Comparison of ENCODE assay signal across 12 cellular contexts in genomic region chr2:128442053-128442751, GRCh38.
DNase-seq lines count a peak whose midpoint lies in the region; ATAC-seq and TF ChIP-seq lines count a peak whose summit lies in the region.
"Had no signal": no experiment of that assay in that cellular context is flagged by ENCODE, and none has a peak within 500 bp of the region (broad histone marks: within the 10 kb centered on the region; RNA-seq: fewer than 3 reads in every experiment).

No MANE protein-coding gene starts in this region.

- intact Hi-C loops in left colon (cut with DNase I, micrococcal nuclease) = no loop called here
- intact Hi-C loops in tibial artery (cut with DNase I; ENCODE audit: low total_unique reads) = no loop called here
- intact Hi-C loops in activated CD8-positive, alpha-beta T cell treated with anti-CD3 and anti-CD28 coated beads for 36 hours (cut with micrococcal nuclease) = no loop called here

- no peaks in the 10 kb centered on the region for H3K36me3 Mint-ChIP-seq in WTC11
- no peaks in the 10 kb centered on the region for H3K36me3 Mint-ChIP-seq in activated CD8-positive, alpha-beta T cell treated with anti-CD3 and anti-CD28 coated beads for 36 hours (ENCODE audit: low read depth)

- H3K27me3 Mint-ChIP-seq in WTC11 (ENCODE audit: low read depth) = no peaks in the 10 kb centered on the region
- peaks cover 4% of the 10 kb centered on the region for H3K27me3 Mint-ChIP-seq in activated CD8-positive, alpha-beta T cell treated with anti-CD3 and anti-CD28 coated beads for 36 hours

- peak overlapping the region; percentile 81 for H3K27ac Mint-ChIP-seq in WTC11
- no peak overlapping the region for H3K27ac Mint-ChIP-seq in activated CD8-positive, alpha-beta T cell treated with anti-CD3 and anti-CD28 coated beads for 36 hours

- peaks cover 25% of the 10 kb centered on the region for H3K4me1 Mint-ChIP-seq in WTC11
- no peaks in the 10 kb centered on the region for H3K4me1 Mint-ChIP-seq in activated CD8-positive, alpha-beta T cell treated with anti-CD3 and anti-CD28 coated beads for 36 hours (ENCODE audit: low read depth)

- CTCF ChIA-PET in WTC11 (lab: Charles Lee) = no interaction called here
- CTCF ChIA-PET in activated CD8-positive, alpha-beta T cell treated with anti-CD3 and anti-CD28 coated beads for 36 hours (lab: Charles Lee) = no interaction called here

- H3K4me3 Mint-ChIP-seq in WTC11 = no peak overlapping the region
- H3K4me3 Mint-ChIP-seq in activated CD8-positive, alpha-beta T cell treated with anti-CD3 and anti-CD28 coated beads for 36 hours = no peak overlapping the region

- peak; percentile 28 for DNase-seq in NCI-H748 (lab: John Stamatoyannopoulos, UW; ENCODE audit: unreplicated experiment)
- no peak for DNase-seq in NCI-H748 treated with DMSO at 0.1 percent for 48 hours (lab: John Stamatoyannopoulos, UW)
- DNase-seq in WTC11 (ENCODE audit: low spot score) = no peak
- peak; percentile 59 to 81 for DNase-seq in left colon
- peak; percentile 19 to 63 for DNase-seq in tibial artery
- no peak for DNase-seq in glomerular visceral epithelial cell (ENCODE audit: extremely low spot score)
- no peak for DNase-seq in SJCRH30
- DNase-seq in activated CD8-positive, alpha-beta T cell treated with anti-CD3 and anti-CD28 coated beads for 36 hours = no peak
- DNase-seq: stimulated activated CD4-positive, alpha-beta T cell treated with anti-CD3 and anti-CD28 coated beads, Interleukin-2, amount 100 ng/mL, for 48 hours had no signal

- TF ChIP-seq CTCF in WTC11 (IDR thresholded peaks at IDR 0.05) (no peak), tibial artery (IDR thresholded peaks at IDR 0.05) (no peak)
- no peak for TF ChIP-seq CTCF in activated CD8-positive, alpha-beta T cell treated with anti-CD3 and anti-CD28 coated beads for 36 hours (IDR thresholded peaks at IDR 0.05)

- ATAC-seq in WTC11 = no peak; the same call in 1 of the 2 replicates
- ATAC-seq in left colon = peak; percentile 83
- ATAC-seq in activated CD8-positive, alpha-beta T cell treated with anti-CD3 and anti-CD28 coated beads for 36 hours = no peak

- H3K9me3 ChIP-seq in tibial artery (no peaks in the 10 kb centered on the region), SJCRH30 (replicated peaks) (no peaks in the 10 kb centered on the region)
- H3K9me3 ChIP-seq: ascending aorta, upper lobe of left lung had no signal

- POLR2A ChIA-PET in WTC11 (lab: Charles Lee) = no interaction called here
- POLR2A ChIA-PET in activated CD8-positive, alpha-beta T cell treated with anti-CD3 and anti-CD28 coated beads for 36 hours (lab: Charles Lee) = no interaction called here

- H3K27ac ChIP-seq in tibial artery (no peak overlapping the region), SJCRH30 (no peak overlapping the region)
- H3K27ac ChIP-seq: KMS-11 had no signal

- no peaks in the 10 kb centered on the region for H3K9me3 Mint-ChIP-seq in WTC11
- no peaks in the 10 kb centered on the region for H3K9me3 Mint-ChIP-seq in activated CD8-positive, alpha-beta T cell treated with anti-CD3 and anti-CD28 coated beads for 36 hours

- H3K36me3 ChIP-seq in tibial artery (no peaks in the 10 kb centered on the region), SJCRH30 (no peaks in the 10 kb centered on the region)
- H3K36me3 ChIP-seq: ascending aorta, upper lobe of left lung had no signal

- no peak overlapping the region for H3K4me3 ChIP-seq in tibial artery
- no peak overlapping the region for H3K4me3 ChIP-seq in SJCRH30
- H3K4me3 ChIP-seq: ascending aorta, upper lobe of left lung had no signal

- H3K4me1 ChIP-seq in tibial artery (peaks cover 0 to 40% (median 26%) of the 10 kb centered on the region in 4 donors), SJCRH30 (no peaks in the 10 kb centered on the region)

- H3K27me3 ChIP-seq in tibial artery (no peaks in the 10 kb centered on the region), SJCRH30 (no peaks in the 10 kb centered on the region)
- H3K27me3 ChIP-seq: ascending aorta, upper lobe of left lung had no signal

TF ChIP-seq in WTC11, 78 proteins besides CTCF, POLR2A, EP300 and RAD21:
- TF ChIP-seq ATF3 (CRISPR knock-in tag; conservative IDR thresholded peaks at IDR 0.05) (no peak), CBFB (CRISPR knock-in tag; IDR thresholded peaks at IDR 0.05; ENCODE audit: low read depth) (no peak)

Comparison
In these comparisons a context has a peak if more than half of its experiments do, and no peak if none do; other contexts are left out.
1. DNase-seq: peak in NCI-H748 (single experiment), left colon (2 of 2) and tibial artery (2 of 2); none in NCI-H748 treated with DMSO at 0.1 percent for 48 hours (single experiment), WTC11 (single experiment), glomerular visceral epithelial cell (single experiment), SJCRH30 (0 of 2) and activated CD8-positive, alpha-beta T cell treated with anti-CD3 and anti-CD28 coated beads for 36 hours (single experiment).